Comparison of ENCODE assay signal across 11 cellular contexts in genomic region chr5:55037046-55037771, GRCh38. TPM values are rescaled to one million over a fixed set of nuclear protein-coding genes. Genes with fewer than 3 reads are reported as not detected.
DNase-seq lines count a peak whose midpoint lies in the region; ATAC-seq and TF ChIP-seq lines count a peak whose summit lies in the region.
"Had no signal": no experiment of that assay in that cellular context is flagged by ENCODE, and none has a peak within 500 bp of the region (broad histone marks: within the 10 kb centered on the region; RNA-seq: fewer than 3 reads in every experiment).

No MANE protein-coding gene starts in this region.

- no peaks in the 10 kb centered on the region for H3K27me3 ChIP-seq in BLaER1 treated with 17β-estradiol and CSF1 and Interleukin-3, amounts not matched to agents 10 nM and 100 nM

- peak overlapping the region in 8 of 11 experiments; percentile 7 to 54 (median 32); a peak in 11 of 22 replicates for H3K27ac ChIP-seq in BLaER1 treated with 17β-estradiol and CSF1 and Interleukin-3, amounts not matched to agents 10 nM and 100 nM

- H3K9me3 Mint-ChIP-seq in natural killer cell, result no peaks in the 10 kb centered on the region

- H3K27me3 Mint-ChIP-seq in natural killer cell (ENCODE audit: low read depth in 2 of 2), result no peaks in the 10 kb centered on the region

- peak overlapping the region; percentile 95 to 97 for H3K27ac Mint-ChIP-seq in natural killer cell

- peak overlapping the region in 9 of 11 experiments; percentile 24 to 63 (median 50); a peak in 17 of 22 replicates for H3K4me2 ChIP-seq in BLaER1 treated with 17β-estradiol and CSF1 and Interleukin-3, amounts not matched to agents 10 nM and 100 nM

- DNase-seq in NCI-H69 (lab: John Stamatoyannopoulos, UW) (peak; percentile 12), natural killer cell (peak; percentile 47), NCI-H128 (lab: John Stamatoyannopoulos, UW; ENCODE audit: unreplicated experiment) (no peak)
- peak in 3 of 4 experiments; percentile 2 to 22 (median 13) for DNase-seq in activated naive CD4-positive, alpha-beta T cell (lab: John Stamatoyannopoulos, UW)
- DNase-seq: MM.1S had no signal

- no peaks in the 10 kb centered on the region for H3K36me3 Mint-ChIP-seq in natural killer cell

- H3K9ac ChIP-seq in BLaER1 treated with 17β-estradiol and CSF1 and Interleukin-3, amounts not matched to agents 10 nM and 100 nM, result no peak overlapping the region

- H3K4me3 Mint-ChIP-seq in natural killer cell, result peak overlapping the region; percentile 79

- intact Hi-C loops in natural killer cell (cut with micrococcal nuclease), result loop anchor here (1.0 to 5.0 kb wide), 6 partner anchors 13 to 295 kb away; partner anchors contain the start of genes GZMA and GZMK

- no peaks in the 10 kb centered on the region for H4K20me1 ChIP-seq in BLaER1 treated with 17β-estradiol and CSF1 and Interleukin-3, amounts not matched to agents 10 nM and 100 nM

- ATAC-seq in natural killer cell, result peak; percentile 91 to 95 (median 92)
- ATAC-seq in GM21619 (IDR thresholded peaks at IDR 0.05; ENCODE audit: unreplicated experiment), result no peak
- no peak for ATAC-seq in GM18873 (IDR thresholded peaks at IDR 0.05; ENCODE audit: low FRiP score, unreplicated experiment)
- no peak for ATAC-seq in GM21447 (IDR thresholded peaks at IDR 0.05; ENCODE audit: unreplicated experiment)

- peaks cover 0 to 9% (median 3%) of the 10 kb centered on the region in 11 experiments; a peak in 12 of 22 replicates for H3K9me3 ChIP-seq in BLaER1 treated with 17β-estradiol and CSF1 and Interleukin-3, amounts not matched to agents 10 nM and 100 nM (replicated peaks in 1 of 11)

- H3K36me3 ChIP-seq in BLaER1 treated with 17β-estradiol and CSF1 and Interleukin-3, amounts not matched to agents 10 nM and 100 nM, result no peaks in the 10 kb centered on the region

- TF ChIP-seq CTCF in natural killer cell (IDR thresholded peaks at IDR 0.05), result no peak

- H3K4me1 Mint-ChIP-seq in natural killer cell, result peaks cover 28 to 29% of the 10 kb centered on the region in 2 donors

- no peak overlapping the region for H3K4me3 ChIP-seq in BLaER1 treated with 17β-estradiol and CSF1 and Interleukin-3, amounts not matched to agents 10 nM and 100 nM

- H3K4me1 ChIP-seq in BLaER1 treated with 17β-estradiol and CSF1 and Interleukin-3, amounts not matched to agents 10 nM and 100 nM, result peaks cover 4 to 63% (median 56%) of the 10 kb centered on the region in 10 experiments; a peak in 17 of 20 replicates

RNA-seq across cellular contexts. Expression of gene GZMK, which starts 13.2 kb away (rescaled TPM):
- 10 to 100 TPM; 24.5 to 40.9 (median 30.3) TPM for total RNA-seq in natural killer cell
- total RNA-seq: fibroblast of villous mesenchyme, G401 had no signal

RNA-seq across cellular contexts. Expression of gene ESM1, which starts 51.8 kb away (rescaled TPM):
- total RNA-seq in natural killer cell, result 1 to 10 TPM in 1 of 3 donors, under 1 TPM in 2; 0.87 to 1.2 (median 0.95) TPM
- total RNA-seq: G401 had no signal

Comparison
In these comparisons a context has a peak if more than half of its experiments do, and no peak if none do; other contexts are left out.
1. ATAC-seq: peak in natural killer cell (3 of 3); none in GM21619 (single experiment), GM18873 (single experiment) and GM21447 (single experiment).